In the genomic region with DNA sequence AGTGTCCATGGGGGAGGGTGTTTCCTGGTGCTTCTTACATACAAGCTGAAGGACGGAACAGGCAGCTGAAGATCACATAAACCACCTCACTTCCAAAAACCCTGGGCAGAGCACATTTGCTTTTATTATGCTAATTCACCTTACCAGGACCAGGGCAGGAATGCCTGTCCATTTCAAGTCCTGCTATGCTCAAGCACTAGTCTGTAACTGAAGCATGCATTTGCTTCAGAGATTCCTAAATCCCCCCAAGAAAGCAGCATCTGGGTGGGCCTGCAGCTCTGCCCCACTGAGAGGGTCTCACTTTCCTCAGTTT, we compare ENCODE assay signal across 1 cellular context.
TF ChIP-seq lines count a peak whose summit lies in the region.

No MANE protein-coding gene starts in this region.

TF ChIP-seq in WTC11, 78 proteins besides CTCF, POLR2A, EP300 and RAD21:
- TF ChIP-seq ZNF232 (CRISPR knock-in tag; IDR thresholded peaks at IDR 0.05) (no peak), SP1 (CRISPR knock-in tag; conservative IDR thresholded peaks at IDR 0.05) (no peak), PRRX2 (CRISPR knock-in tag; IDR thresholded peaks at IDR 0.05) (no peak), SOX15 (CRISPR knock-in tag; IDR thresholded peaks at IDR 0.05) (no peak), ELF4 (CRISPR knock-in tag; IDR thresholded peaks at IDR 0.05; ENCODE audit: low read depth) (no peak), ZNF396 (CRISPR knock-in tag; IDR thresholded peaks at IDR 0.05; ENCODE audit: borderline replicate concordance) (no peak), CREB1 (CRISPR knock-in tag; IDR thresholded peaks at IDR 0.05) (no peak), MXD4 (CRISPR knock-in tag; IDR thresholded peaks at IDR 0.05; ENCODE audit: borderline replicate concordance) (no peak), ZNF138 (CRISPR knock-in tag; conservative IDR thresholded peaks at IDR 0.05) (no peak), ZNF671 (CRISPR knock-in tag; IDR thresholded peaks at IDR 0.05) (no peak), MYBL2 (CRISPR knock-in tag; IDR thresholded peaks at IDR 0.05) (no peak)
- TF ChIP-seq, protein P1, sequence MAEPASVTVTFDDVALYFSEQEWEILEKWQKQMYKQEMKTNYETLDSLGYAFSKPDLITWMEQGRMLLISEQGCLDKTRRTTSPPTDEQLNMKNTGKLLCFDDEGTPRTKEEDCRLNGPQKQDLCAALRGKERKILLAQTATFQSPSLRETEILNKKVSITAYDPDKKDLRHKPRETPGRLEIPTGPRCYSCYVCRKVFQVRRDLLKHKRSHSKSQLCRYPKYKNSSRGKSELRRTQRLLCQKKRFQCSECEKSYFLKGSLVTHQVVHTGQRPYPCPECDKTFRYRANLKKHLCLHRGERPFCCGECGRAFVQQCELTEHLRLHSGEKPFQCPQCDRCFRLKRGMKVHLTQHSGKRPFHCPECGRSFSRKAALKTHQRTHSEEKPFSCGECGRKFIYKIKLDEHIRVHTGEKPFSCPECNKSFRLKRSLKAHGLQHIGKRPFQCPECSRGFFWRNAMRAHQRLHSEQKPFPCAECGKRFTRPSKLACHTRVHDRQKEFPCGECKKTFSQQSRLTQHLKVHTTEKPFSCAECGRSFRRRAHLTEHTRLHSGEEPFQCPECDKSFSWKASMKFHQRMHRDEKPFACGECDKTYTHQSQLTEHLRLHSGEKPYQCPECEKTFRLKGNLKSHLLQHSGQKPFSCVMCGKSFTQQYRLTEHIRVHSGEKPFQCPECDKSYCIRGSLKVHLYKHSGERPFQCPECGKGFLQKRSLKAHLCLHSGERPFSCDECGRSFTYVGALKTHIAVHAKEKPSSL (CRISPR knock-in tag; conservative IDR thresholded peaks at IDR 0.05): no peak
- TF ChIP-seq, protein P2, sequence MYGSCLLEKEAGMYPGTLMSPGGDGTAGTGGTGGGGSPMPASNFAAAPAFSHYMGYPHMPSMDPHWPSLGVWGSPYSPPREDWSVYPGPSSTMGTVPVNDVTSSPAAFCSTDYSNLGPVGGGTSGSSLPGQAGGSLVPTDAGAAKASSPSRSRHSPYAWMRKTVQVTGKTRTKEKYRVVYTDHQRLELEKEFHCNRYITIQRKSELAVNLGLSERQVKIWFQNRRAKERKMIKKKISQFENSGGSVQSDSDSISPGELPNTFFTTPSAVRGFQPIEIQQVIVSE (CRISPR knock-in tag; IDR thresholded peaks at IDR 0.05; ENCODE audit: borderline replicate concordance): no peak
- TF ChIP-seq, protein P3, sequence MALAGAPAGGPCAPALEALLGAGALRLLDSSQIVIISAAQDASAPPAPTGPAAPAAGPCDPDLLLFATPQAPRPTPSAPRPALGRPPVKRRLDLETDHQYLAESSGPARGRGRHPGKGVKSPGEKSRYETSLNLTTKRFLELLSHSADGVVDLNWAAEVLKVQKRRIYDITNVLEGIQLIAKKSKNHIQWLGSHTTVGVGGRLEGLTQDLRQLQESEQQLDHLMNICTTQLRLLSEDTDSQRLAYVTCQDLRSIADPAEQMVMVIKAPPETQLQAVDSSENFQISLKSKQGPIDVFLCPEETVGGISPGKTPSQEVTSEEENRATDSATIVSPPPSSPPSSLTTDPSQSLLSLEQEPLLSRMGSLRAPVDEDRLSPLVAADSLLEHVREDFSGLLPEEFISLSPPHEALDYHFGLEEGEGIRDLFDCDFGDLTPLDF (CRISPR knock-in tag; IDR thresholded peaks at IDR 0.05): no peak
TF ChIP-seq in WTC11: peak in this region for 0.
